Comparison of ENCODE assay signal across 15 cellular contexts in the genomic region with DNA sequence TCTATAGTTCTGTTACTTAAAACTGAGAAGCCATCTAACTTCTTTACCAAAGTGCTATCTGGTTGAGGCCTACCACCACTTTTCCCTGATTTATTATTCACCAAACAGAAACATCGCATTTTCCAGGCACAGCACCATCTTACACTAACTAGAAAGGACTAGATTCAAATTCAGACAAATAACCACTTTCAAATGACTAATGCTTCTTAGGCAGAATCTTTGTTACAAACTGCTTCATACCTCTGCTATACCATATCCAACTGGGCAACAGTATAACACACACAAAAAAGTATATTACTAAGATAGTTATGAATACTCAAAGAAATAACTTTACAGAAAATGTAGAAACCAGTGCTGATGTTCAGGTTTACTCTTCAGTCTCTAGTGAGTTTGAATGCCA. TPM values are rescaled to one million over a fixed set of nuclear protein-coding genes. Genes with fewer than 3 reads are reported as not detected.
DNase-seq lines count a peak whose midpoint lies in the region; ATAC-seq and TF ChIP-seq lines count a peak whose summit lies in the region.
"Had no signal": no experiment of that assay in that cellular context is flagged by ENCODE, and none has a peak within 500 bp of the region (broad histone marks: within the 10 kb centered on the region; RNA-seq: fewer than 3 reads in every experiment).

No MANE protein-coding gene starts in this region.

- H3K4me1 ChIP-seq in OCI-LY7 (ENCODE audit: insufficient read depth, low read length, poor library complexity, severe bottlenecking): no peaks in the 10 kb centered on the region
- H3K4me1 ChIP-seq: BLaER1 had no signal

- H3K27ac ChIP-seq in OCI-LY7 (ENCODE audit: low read depth, low read length, poor library complexity, severe bottlenecking): no peak overlapping the region
- H3K27ac ChIP-seq: 22Rv1, BLaER1 had no signal

- intact Hi-C loops in activated CD4-positive, alpha-beta T cell treated with anti-CD3 and anti-CD28 coated beads for 36 hours (cut with DNase I, micrococcal nuclease): no loop called here
- intact Hi-C loops in OCI-LY7 (cut with micrococcal nuclease; ENCODE audit: unreplicated experiment): no loop called here

- no peaks in the 10 kb centered on the region for H3K9me2 ChIP-seq in OCI-LY7 (ENCODE audit: insufficient read depth, low read length)

- no peak overlapping the region for H3K27ac Mint-ChIP-seq in activated CD4-positive, alpha-beta T cell treated with anti-CD3 and anti-CD28 coated beads for 36 hours
- peak overlapping the region; percentile 3 for H3K27ac Mint-ChIP-seq in activated naive CD8-positive, alpha-beta T cell treated with anti-CD3 and anti-CD28 coated beads, Interleukin-2, amount 50 U/mL, for 24 hours
- no peak overlapping the region for H3K27ac Mint-ChIP-seq in activated naive CD8-positive, alpha-beta T cell treated with anti-CD3 and anti-CD28 coated beads for 36 hours
- peak overlapping the region; percentile 11 for H3K27ac Mint-ChIP-seq in nephron progenitor cell

- peaks cover 45% of the 10 kb centered on the region for H3K36me3 Mint-ChIP-seq in activated CD4-positive, alpha-beta T cell treated with anti-CD3 and anti-CD28 coated beads for 36 hours (ENCODE audit: low read depth)
- H3K36me3 Mint-ChIP-seq in activated naive CD8-positive, alpha-beta T cell treated with anti-CD3 and anti-CD28 coated beads, Interleukin-2, amount 50 U/mL, for 24 hours (ENCODE audit: low read depth): peaks cover 45% of the 10 kb centered on the region
- H3K36me3 Mint-ChIP-seq in activated naive CD8-positive, alpha-beta T cell treated with anti-CD3 and anti-CD28 coated beads for 36 hours: peaks cover 32% of the 10 kb centered on the region
- peaks cover 80% of the 10 kb centered on the region for H3K36me3 Mint-ChIP-seq in nephron progenitor cell (ENCODE audit: low read depth)

- TF ChIP-seq CTCF in OCI-LY7 (conservative IDR thresholded peaks at IDR 0.05; ENCODE audit: low read length) (no peak), nephron progenitor cell (IDR thresholded peaks at IDR 0.05) (no peak)

- H3K4me3 ChIP-seq in OCI-LY7 (ENCODE audit: low read depth, low read length, poor library complexity, severe bottlenecking) (no peak overlapping the region), H7 (ENCODE audit: insufficient read depth, low read depth, low read length) (no peak overlapping the region)
- H3K4me3 ChIP-seq: BLaER1 had no signal

- peaks cover 31% of the 10 kb centered on the region for H3K4me1 Mint-ChIP-seq in activated CD4-positive, alpha-beta T cell treated with anti-CD3 and anti-CD28 coated beads for 36 hours
- H3K4me1 Mint-ChIP-seq in activated naive CD8-positive, alpha-beta T cell treated with anti-CD3 and anti-CD28 coated beads, Interleukin-2, amount 50 U/mL, for 24 hours: peaks cover 14% of the 10 kb centered on the region
- peaks cover 17% of the 10 kb centered on the region for H3K4me1 Mint-ChIP-seq in activated naive CD8-positive, alpha-beta T cell treated with anti-CD3 and anti-CD28 coated beads for 36 hours
- peaks cover 5% of the 10 kb centered on the region for H3K4me1 Mint-ChIP-seq in nephron progenitor cell

- no peak overlapping the region for H3K4me3 Mint-ChIP-seq in activated CD4-positive, alpha-beta T cell treated with anti-CD3 and anti-CD28 coated beads for 36 hours
- H3K4me3 Mint-ChIP-seq in activated naive CD8-positive, alpha-beta T cell treated with anti-CD3 and anti-CD28 coated beads, Interleukin-2, amount 50 U/mL, for 24 hours: no peak overlapping the region
- no peak overlapping the region for H3K4me3 Mint-ChIP-seq in activated naive CD8-positive, alpha-beta T cell treated with anti-CD3 and anti-CD28 coated beads for 36 hours
- H3K4me3 Mint-ChIP-seq in nephron progenitor cell: no peak overlapping the region
- H3K4me3 Mint-ChIP-seq: CD8-positive, alpha-beta memory T cell had no signal

- no peak overlapping the region for H3K4me2 ChIP-seq in OCI-LY7 (ENCODE audit: low read length)
- H3K4me2 ChIP-seq: BLaER1 had no signal

- peaks cover 5% of the 10 kb centered on the region; the same call in 1 of the 2 replicates for H4K20me1 ChIP-seq in OCI-LY7 (ENCODE audit: insufficient read depth, low read length)

- H3K9me3 ChIP-seq in OCI-LY7 (ENCODE audit: low read length): no peaks in the 10 kb centered on the region
- H3K9me3 ChIP-seq: Caco-2 had no signal

- H2AFZ ChIP-seq in OCI-LY7 (ENCODE audit: low read length): no peak overlapping the region

- H3K79me2 ChIP-seq in OCI-LY7 (ENCODE audit: insufficient read depth, low read depth, low read length): peaks cover 47% of the 10 kb centered on the region; the same call in 1 of the 2 replicates

- CTCF ChIA-PET in activated CD4-positive, alpha-beta T cell treated with anti-CD3 and anti-CD28 coated beads for 36 hours (lab: Charles Lee): interaction anchor here (1.8 kb wide), 1 partner anchor 25 kb away, joined by 13 read pairs; no protein-coding TSS in a partner anchor
- CTCF ChIA-PET in OCI-LY7 (lab: Charles Lee; ENCODE audit: unreplicated experiment): no interaction called here

- POLR2A ChIA-PET in activated CD4-positive, alpha-beta T cell treated with anti-CD3 and anti-CD28 coated beads for 36 hours (lab: Charles Lee): no interaction called here
- POLR2A ChIA-PET in OCI-LY7 (lab: Charles Lee): no interaction called here

- DNase-seq in activated CD4-positive, alpha-beta T cell treated with anti-CD3 and anti-CD28 coated beads for 36 hours: no peak
- DNase-seq in activated CD4-positive, alpha-beta T cell treated with anti-CD3 and anti-CD28 coated beads for 4 hours: no peak
- DNase-seq in activated naive CD8-positive, alpha-beta T cell treated with anti-CD3 and anti-CD28 coated beads, Interleukin-2, amount 50 U/mL, for 24 hours: no peak
- DNase-seq in activated naive CD8-positive, alpha-beta T cell treated with anti-CD3 and anti-CD28 coated beads for 36 hours: no peak
- DNase-seq in OCI-LY7 (ENCODE audit: low spot score) (no peak), nephron progenitor cell (no peak), NCI-H187 treated with DMSO at 0.1 percent for 48 hours (lab: John Stamatoyannopoulos, UW) (no peak), H7 (no peak)
- DNase-seq: AML-193; Caco-2; CD8-positive, alpha-beta memory T cell; DMS53; GF-D8 had no signal

- no peaks in the 10 kb centered on the region for H3K27me3 Mint-ChIP-seq in activated CD4-positive, alpha-beta T cell treated with anti-CD3 and anti-CD28 coated beads for 36 hours
- H3K27me3 Mint-ChIP-seq in activated naive CD8-positive, alpha-beta T cell treated with anti-CD3 and anti-CD28 coated beads, Interleukin-2, amount 50 U/mL, for 24 hours: no peaks in the 10 kb centered on the region
- H3K27me3 Mint-ChIP-seq in activated naive CD8-positive, alpha-beta T cell treated with anti-CD3 and anti-CD28 coated beads for 36 hours: no peaks in the 10 kb centered on the region
- no peaks in the 10 kb centered on the region for H3K27me3 Mint-ChIP-seq in nephron progenitor cell (ENCODE audit: low read depth, poor library complexity)
- H3K27me3 Mint-ChIP-seq: CD8-positive, alpha-beta memory T cell had no signal

- H3K36me3 ChIP-seq in OCI-LY7 (ENCODE audit: insufficient read depth, low read length) (peaks cover 90% of the 10 kb centered on the region), H7 (replicated peaks; ENCODE audit: control insufficient read depth, insufficient read depth, low read length) (peaks cover 10% of the 10 kb centered on the region)

- peak; percentile 61 for ATAC-seq in activated CD4-positive, alpha-beta T cell treated with anti-CD3 and anti-CD28 coated beads for 36 hours
- peak; percentile 36 for ATAC-seq in activated naive CD8-positive, alpha-beta T cell treated with anti-CD3 and anti-CD28 coated beads, Interleukin-2, amount 50 U/mL, for 24 hours

- BruUV-seq in OCI-LY7 (replicated peaks; lab: Mats Ljungman, UMichigan): TSS peak; percentile 8

- no peaks in the 10 kb centered on the region for H3K27me3 ChIP-seq in H7 (ENCODE audit: control insufficient read depth, insufficient read depth, low read length)
- H3K27me3 ChIP-seq: BLaER1 had no signal

- no peaks in the 10 kb centered on the region for H3K9me3 Mint-ChIP-seq in activated CD4-positive, alpha-beta T cell treated with anti-CD3 and anti-CD28 coated beads for 36 hours (ENCODE audit: low read depth)
- no peaks in the 10 kb centered on the region for H3K9me3 Mint-ChIP-seq in activated naive CD8-positive, alpha-beta T cell treated with anti-CD3 and anti-CD28 coated beads, Interleukin-2, amount 50 U/mL, for 24 hours
- no peaks in the 10 kb centered on the region for H3K9me3 Mint-ChIP-seq in activated naive CD8-positive, alpha-beta T cell treated with anti-CD3 and anti-CD28 coated beads for 36 hours
- H3K9me3 Mint-ChIP-seq in nephron progenitor cell: peaks cover 23% of the 10 kb centered on the region
- H3K9me3 Mint-ChIP-seq: CD8-positive, alpha-beta memory T cell had no signal

RNA-seq across cellular contexts. Expression of gene DLG1, which starts 16.6 kb away (rescaled TPM):
- total RNA-seq in activated CD4-positive, alpha-beta T cell treated with anti-CD3 and anti-CD28 coated beads for 36 hours: 10 to 100 TPM; 58.8 to 78.4 TPM
- total RNA-seq in activated naive CD8-positive, alpha-beta T cell treated with anti-CD3 and anti-CD28 coated beads for 36 hours: 10 to 100 TPM; 47.9 to 49.1 TPM
- total RNA-seq in OCI-LY7 (2014; rRNA removed; shearing (Covaris generic)): 48.9 and 78.7 TPM in 2 replicates
- 95.1 and 95.6 TPM in 2 replicates for total RNA-seq in OCI-LY7 (2022)
- total RNA-seq in H7 (2014; rRNA removed; shearing (Covaris generic)): 27.1 and 40.2 TPM in 2 replicates

Comparison
In these comparisons a context has a peak if more than half of its experiments do, and no peak if none do; other contexts are left out.
1. H3K27ac Mint-ChIP-seq: peak in activated naive CD8-positive, alpha-beta T cell treated with anti-CD3 and anti-CD28 coated beads, Interleukin-2, amount 50 U/mL, for 24 hours (single experiment) and nephron progenitor cell (single experiment); none in activated CD4-positive, alpha-beta T cell treated with anti-CD3 and anti-CD28 coated beads for 36 hours (single experiment) and activated naive CD8-positive, alpha-beta T cell treated with anti-CD3 and anti-CD28 coated beads for 36 hours (single experiment).